11 cellular contexts compared by ENCODE assay signal in the genomic region with DNA sequence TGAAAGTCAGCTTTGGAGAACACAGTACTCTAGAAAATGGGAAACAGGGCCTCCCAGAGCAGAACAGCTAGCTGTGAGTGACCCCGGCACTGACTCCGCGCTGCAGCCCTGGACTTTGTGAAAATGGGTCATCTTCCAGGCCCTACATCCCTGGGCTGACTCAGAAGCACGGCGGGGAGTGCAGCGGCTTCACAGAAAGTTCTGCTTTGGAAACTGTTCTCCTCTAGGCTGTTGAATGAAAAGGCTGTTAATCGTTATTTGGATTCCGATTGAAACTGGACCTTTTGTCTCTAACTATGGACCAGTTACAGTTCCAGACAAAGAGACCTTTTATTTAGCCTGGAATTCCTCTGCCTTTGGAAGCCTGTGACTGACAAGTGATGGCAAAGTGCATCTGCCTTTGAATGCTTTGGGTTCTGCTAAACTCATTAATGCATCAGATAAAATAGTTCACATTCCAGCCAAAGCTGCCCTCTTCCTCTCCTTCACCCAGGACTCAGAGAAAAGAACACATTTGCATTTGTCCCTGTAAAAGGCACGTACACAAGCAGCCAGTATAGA.
A peak's percentile ranks its signal among the peaks of the same experiment; 100 is the strongest.
DNase-seq lines count a peak whose midpoint lies in the region; ATAC-seq lines count a peak whose summit lies in the region.
"Had no signal": no experiment of that assay in that cellular context is flagged by ENCODE, and none has a peak within 500 bp of the region (broad histone marks: within the 10 kb centered on the region; RNA-seq: fewer than 3 reads in every experiment).

No MANE protein-coding gene starts in this region.

- H3K4me1 Mint-ChIP-seq in activated T-cell treated with anti-CD3 and anti-CD28 coated beads, Interleukin-2, amount 50 U/mL, for 72 hours (ENCODE audit: low read depth) = peaks cover 6% of the 10 kb centered on the region

- ATAC-seq in GM18517 (IDR thresholded peaks at IDR 0.05; ENCODE audit: unreplicated experiment) = no peak
- ATAC-seq in activated T-cell treated with anti-CD3 and anti-CD28 coated beads, Interleukin-2, amount 50 U/mL, for 72 hours (replicated peaks in 1 of 2) = no peak
- ATAC-seq: activated T-cell treated with anti-CD3 and anti-CD28 coated beads, Interleukin-2, amount 50 U/mL, for 4 hours; esophagus mucosa had no signal

- peaks cover 55% of the 10 kb centered on the region for H3K4me1 ChIP-seq in adipocyte (ENCODE audit: control insufficient read depth, insufficient read depth, low read length)

- H3K36me3 ChIP-seq in adipocyte (ENCODE audit: control insufficient read depth, insufficient read depth, low read length, severe bottlenecking) = no peaks in the 10 kb centered on the region

- intact Hi-C loops in head of caudate nucleus (cut with DNase I) = no loop called here

- no peaks in the 10 kb centered on the region for H3K36me3 Mint-ChIP-seq in activated T-cell treated with anti-CD3 and anti-CD28 coated beads, Interleukin-2, amount 50 U/mL, for 72 hours (ENCODE audit: insufficient read depth in 2 of 2)

- H3K9me3 Mint-ChIP-seq in activated T-cell treated with anti-CD3 and anti-CD28 coated beads, Interleukin-2, amount 50 U/mL, for 72 hours = no peaks in the 10 kb centered on the region
- H3K9me3 Mint-ChIP-seq: activated T-cell treated with anti-CD3 and anti-CD28 coated beads, Interleukin-2, amount 50 U/mL, for 4 hours had no signal

- no peak overlapping the region for H3K27ac Mint-ChIP-seq in activated T-cell treated with anti-CD3 and anti-CD28 coated beads, Interleukin-2, amount 50 U/mL, for 72 hours

- no peak overlapping the region for H3K4me3 Mint-ChIP-seq in activated T-cell treated with anti-CD3 and anti-CD28 coated beads, Interleukin-2, amount 50 U/mL, for 72 hours
- H3K4me3 Mint-ChIP-seq: activated T-cell treated with anti-CD3 and anti-CD28 coated beads, Interleukin-2, amount 50 U/mL, for 4 hours had no signal

- peak overlapping the region; percentile 30 for H3K4me3 ChIP-seq in adipocyte (ENCODE audit: low read length)

- peaks cover 7% of the 10 kb centered on the region for H3K9me3 ChIP-seq in adipocyte (ENCODE audit: control insufficient read depth, low read length)

- H3K27me3 ChIP-seq in adipocyte (replicated peaks; ENCODE audit: control insufficient read depth, insufficient read depth, low read length) = no peaks in the 10 kb centered on the region

- peak overlapping the region; percentile 71 for H3K9ac ChIP-seq in adipocyte (ENCODE audit: low read length)

- DNase-seq in AG08395 (ENCODE audit: low spot score) (peak; percentile 52), adipocyte (ENCODE audit: low read depth) (peak; percentile 39), head of caudate nucleus (peak in 41 of 42 donors; percentile 31 to 88 (median 59)), occipital lobe (lab: John Stamatoyannopoulos, UW) (peak; percentile 41), DMS53 (lab: John Stamatoyannopoulos, UW) (no peak), SIG-M5 treated with dmso at 0.1 percent for 504 hours (lab: John Stamatoyannopoulos, UW; ENCODE audit: unreplicated experiment) (no peak)
- DNase-seq in activated T-cell treated with anti-CD3 and anti-CD28 coated beads, Interleukin-2, amount 50 U/mL, for 72 hours = no peak
- DNase-seq: activated T-cell treated with anti-CD3 and anti-CD28 coated beads, Interleukin-2, amount 50 U/mL, for 4 hours; NCI-H1048 had no signal

- no peaks in the 10 kb centered on the region for H3K27me3 Mint-ChIP-seq in activated T-cell treated with anti-CD3 and anti-CD28 coated beads, Interleukin-2, amount 50 U/mL, for 72 hours (ENCODE audit: low read depth)

Comparison
In these comparisons a context has a peak if more than half of its experiments do, and no peak if none do; other contexts are left out.
1. DNase-seq: peak in AG08395 (single experiment), adipocyte (single experiment), head of caudate nucleus (41 of 42) and occipital lobe (single experiment); none in DMS53 (single experiment), SIG-M5 treated with dmso at 0.1 percent for 504 hours (single experiment) and activated T-cell treated with anti-CD3 and anti-CD28 coated beads, Interleukin-2, amount 50 U/mL, for 72 hours (0 of 2).